Comparison of ENCODE assay signal across 18 cellular contexts in the genomic region with DNA sequence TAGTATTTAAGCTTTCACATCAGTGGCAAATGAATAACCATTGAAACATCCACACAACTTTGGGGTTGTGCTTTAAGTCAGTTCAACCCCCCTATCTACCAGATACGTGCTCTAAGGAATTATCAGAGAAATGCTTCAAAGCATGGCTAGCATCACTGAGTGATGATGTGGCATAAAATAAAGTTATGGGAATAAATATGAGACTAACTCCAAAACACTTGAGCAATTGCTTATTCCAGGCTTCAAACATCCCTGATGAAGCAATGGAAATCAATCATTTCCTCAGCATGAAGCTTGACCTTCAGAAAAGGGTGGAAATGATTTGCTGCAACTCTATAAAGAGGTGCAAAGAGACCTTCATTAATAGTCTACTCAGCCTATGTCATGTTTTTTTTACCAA.
"Had no signal": no experiment of that assay in that cellular context is flagged by ENCODE, and none has a peak within 500 bp of the region (broad histone marks: within the 10 kb centered on the region; RNA-seq: fewer than 3 reads in every experiment).

No MANE protein-coding gene starts in this region.

- H3K4me1 ChIP-seq: sigmoid colon, spleen, upper lobe of right lung had no signal

- H3K4me3 ChIP-seq: lung, sigmoid colon, spleen, upper lobe of right lung had no signal

- DNase-seq: activated CD4-positive, alpha-beta T cell treated with anti-CD3 and anti-CD28 coated beads, Interleukin-2, amount 10 ng/mL, durations not matched to agents 24 days and 14 days; activated CD4-positive, CD25-positive, alpha-beta regulatory T cell; activated CD8-positive, alpha-beta T cell treated with anti-CD3 and anti-CD28 coated beads for 36 hours; activated naive CD4-positive, alpha-beta T cell; activated naive CD8-positive, alpha-beta T cell treated with anti-CD3 and anti-CD28 coated beads for 36 hours; activated T-cell treated with anti-CD3 and anti-CD28 coated beads, Interleukin-2, amount 50 U/mL, for 1 hour; cortex of kidney; effector CD8-positive, alpha-beta T cell; glutamatergic neuron; hypothalamus; sigmoid colon; spleen; stimulated activated naive B cell treated with anti-CD40 and anti-IgM and Interleukin-4, amounts not matched to agents 10 μg/mL and 1 μg/mL and 100 μg/mL, for 72 hours; T-helper 1 cell; T-helper 9 cell; upper lobe of right lung had no signal

- H3K36me3 ChIP-seq: neutrophil, sigmoid colon, spleen, upper lobe of right lung had no signal

- H3K27ac ChIP-seq: neutrophil, sigmoid colon, spleen, upper lobe of right lung had no signal

- H3K27me3 ChIP-seq: neutrophil, sigmoid colon, spleen, upper lobe of right lung had no signal
